17 cellular contexts compared by ENCODE assay signal in the genomic region with DNA sequence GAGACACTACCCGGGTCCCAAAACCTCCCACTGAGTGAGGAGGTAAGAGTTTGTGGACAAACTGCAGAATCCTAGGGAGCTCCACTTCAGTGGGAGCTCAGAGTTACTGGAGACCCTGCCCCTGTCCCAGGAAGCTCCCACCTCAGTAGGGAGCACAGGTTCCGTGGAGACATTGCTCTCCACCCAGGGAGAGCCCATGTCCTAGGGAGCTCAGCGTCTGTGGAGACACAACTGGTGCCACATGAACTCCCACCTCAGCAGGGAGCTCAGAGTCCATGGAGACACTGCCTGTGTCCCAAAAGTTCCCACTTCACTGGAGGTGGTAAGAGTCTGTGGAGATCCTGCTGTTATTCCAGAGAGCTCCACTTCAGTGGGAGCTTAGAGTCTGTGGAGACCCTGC. TPM values are rescaled to one million over a fixed set of nuclear protein-coding genes. Genes with fewer than 3 reads are reported as not detected.
DNase-seq lines count a peak whose midpoint lies in the region; ATAC-seq and TF ChIP-seq lines count a peak whose summit lies in the region.
"Had no signal": no experiment of that assay in that cellular context is flagged by ENCODE, and none has a peak within 500 bp of the region (broad histone marks: within the 10 kb centered on the region; RNA-seq: fewer than 3 reads in every experiment).

No MANE protein-coding gene starts in this region.

- H3K4me1 ChIP-seq in CD8-positive, alpha-beta memory T cell (ENCODE audit: insufficient read depth, low read length), result peaks cover 46% of the 10 kb centered on the region

- ATAC-seq in T-cell (replicated peaks in 1 of 4) (no peak), HG02970 (IDR thresholded peaks at IDR 0.05; ENCODE audit: low FRiP score, unreplicated experiment) (no peak)
- no peak for ATAC-seq in central memory CD8-positive, alpha-beta T cell (replicated peaks; ENCODE audit: extremely low read depth, poor library complexity, severe bottlenecking)
- ATAC-seq in stimulated activated memory B cell treated with anti-CD40 and anti-IgM and Interleukin-4, amounts not matched to agents 10 μg/mL and 1 μg/mL and 100 μg/mL, for 72 hours, result no peak
- ATAC-seq: activated CD4-positive, CD25-positive, alpha-beta regulatory T cell treated with anti-CD3 and anti-CD28 coated beads, Interleukin-2, amount 50 U/mL, for 24 hours; left lung had no signal

- H3K27ac Mint-ChIP-seq in CD8-positive, alpha-beta memory T cell, result peak overlapping the region in 5 of 8 donors; percentile 23 to 93 (median 38)
- H3K27ac Mint-ChIP-seq in T-cell, result peak overlapping the region; percentile 11 to 96
- H3K27ac Mint-ChIP-seq in central memory CD8-positive, alpha-beta T cell (ENCODE audit: low read depth), result peak overlapping the region; percentile 62
- H3K27ac Mint-ChIP-seq in stimulated activated memory B cell treated with anti-CD40 and anti-IgM and Interleukin-4, amounts not matched to agents 10 μg/mL and 1 μg/mL and 100 μg/mL, for 72 hours, result peak overlapping the region; percentile 79
- H3K27ac Mint-ChIP-seq: brain, nephron progenitor cell had no signal

- H3K27me3 ChIP-seq in CD8-positive, alpha-beta memory T cell (ENCODE audit: insufficient read depth, low read length, poor library complexity, severe bottlenecking), result no peaks in the 10 kb centered on the region
- peaks cover 2% of the 10 kb centered on the region for H3K27me3 ChIP-seq in brain microvascular endothelial cell (replicated peaks)
- H3K27me3 ChIP-seq: left lung, thyroid gland had no signal

- peaks cover 26 to 58% (median 27%) of the 10 kb centered on the region in 3 donors for H3K4me1 Mint-ChIP-seq in CD8-positive, alpha-beta memory T cell
- peaks cover 38 to 44% (median 41%) of the 10 kb centered on the region in 3 donors for H3K4me1 Mint-ChIP-seq in T-cell
- peaks cover 37% of the 10 kb centered on the region for H3K4me1 Mint-ChIP-seq in central memory CD8-positive, alpha-beta T cell
- peaks cover 53% of the 10 kb centered on the region for H3K4me1 Mint-ChIP-seq in stimulated activated memory B cell treated with anti-CD40 and anti-IgM and Interleukin-4, amounts not matched to agents 10 μg/mL and 1 μg/mL and 100 μg/mL, for 72 hours
- H3K4me1 Mint-ChIP-seq: nephron progenitor cell had no signal

- no peaks in the 10 kb centered on the region for H3K27me3 Mint-ChIP-seq in CD8-positive, alpha-beta memory T cell
- no peaks in the 10 kb centered on the region for H3K27me3 Mint-ChIP-seq in T-cell
- H3K27me3 Mint-ChIP-seq in central memory CD8-positive, alpha-beta T cell, result no peaks in the 10 kb centered on the region
- H3K27me3 Mint-ChIP-seq in stimulated activated memory B cell treated with anti-CD40 and anti-IgM and Interleukin-4, amounts not matched to agents 10 μg/mL and 1 μg/mL and 100 μg/mL, for 72 hours, result no peaks in the 10 kb centered on the region
- H3K27me3 Mint-ChIP-seq: activated naive CD4-positive, alpha-beta T cell treated with anti-CD3 and anti-CD28 coated beads, Interleukin-2, amount 10 ng/mL, durations not matched to agents 7 days and 5 days; brain had no signal

- H3K36me3 Mint-ChIP-seq in CD8-positive, alpha-beta memory T cell, result peaks cover 3 to 91% (median 4%) of the 10 kb centered on the region in 3 donors
- peaks cover 31% of the 10 kb centered on the region for H3K36me3 Mint-ChIP-seq in T-cell
- H3K36me3 Mint-ChIP-seq in central memory CD8-positive, alpha-beta T cell (ENCODE audit: insufficient read depth), result peaks cover 64% of the 10 kb centered on the region
- H3K36me3 Mint-ChIP-seq in stimulated activated memory B cell treated with anti-CD40 and anti-IgM and Interleukin-4, amounts not matched to agents 10 μg/mL and 1 μg/mL and 100 μg/mL, for 72 hours, result peaks cover 49% of the 10 kb centered on the region
- H3K36me3 Mint-ChIP-seq: brain had no signal

- DNase-seq in CD8-positive, alpha-beta memory T cell, result no peak
- no peak for DNase-seq in T-cell
- no peak for DNase-seq in central memory CD8-positive, alpha-beta T cell (ENCODE audit: low spot score in 2 of 2)
- no peak for DNase-seq in KG1 (lab: John Stamatoyannopoulos, UW)
- DNase-seq in brain microvascular endothelial cell, result no peak
- DNase-seq: activated naive CD4-positive, alpha-beta T cell treated with anti-CD3 and anti-CD28 coated beads, Interleukin-2, amount 10 ng/mL, durations not matched to agents 7 days and 5 days; HCEC 1CT; left lung; NCI-H524; nephron progenitor cell; thyroid gland had no signal

- no peak overlapping the region for H3K27ac ChIP-seq in CD8-positive, alpha-beta memory T cell (ENCODE audit: low read depth, low read length)
- H3K27ac ChIP-seq in brain microvascular endothelial cell, result no peak overlapping the region
- H3K27ac ChIP-seq: left lung, thyroid gland had no signal

- H3K36me3 ChIP-seq in CD8-positive, alpha-beta memory T cell (ENCODE audit: insufficient read depth, low read length), result peaks cover 50% of the 10 kb centered on the region
- H3K36me3 ChIP-seq in brain microvascular endothelial cell (replicated peaks), result no peaks in the 10 kb centered on the region
- H3K36me3 ChIP-seq: thyroid gland had no signal

- peak overlapping the region in 1 of 7 donors; percentile 48 for H3K4me3 Mint-ChIP-seq in CD8-positive, alpha-beta memory T cell
- H3K4me3 Mint-ChIP-seq in T-cell, result no peak overlapping the region
- H3K4me3 Mint-ChIP-seq in central memory CD8-positive, alpha-beta T cell, result no peak overlapping the region
- H3K4me3 Mint-ChIP-seq in stimulated activated memory B cell treated with anti-CD40 and anti-IgM and Interleukin-4, amounts not matched to agents 10 μg/mL and 1 μg/mL and 100 μg/mL, for 72 hours, result no peak overlapping the region
- H3K4me3 Mint-ChIP-seq: activated naive CD4-positive, alpha-beta T cell treated with anti-CD3 and anti-CD28 coated beads, Interleukin-2, amount 10 ng/mL, durations not matched to agents 7 days and 5 days; brain; nephron progenitor cell had no signal

- no peaks in the 10 kb centered on the region for H3K9me3 ChIP-seq in CD8-positive, alpha-beta memory T cell (ENCODE audit: low read length)
- H3K9me3 ChIP-seq: left lung, SK-N-SH, thyroid gland had no signal

- POLR2A ChIA-PET in CD8-positive, alpha-beta memory T cell (lab: Charles Lee), result interaction anchor here (0.5 to 2.2 kb wide), 6 partner anchors 12 to 139 kb away, joined by 3 to 12 read pairs (median 4); a partner anchor contains a TSS
- POLR2A ChIA-PET in T-cell (lab: Charles Lee), result interaction anchor here (0.5 to 2.8 kb wide), 4 partner anchors 11 to 117 kb away, joined by 3 to 12 read pairs (median 6); no protein-coding TSS in a partner anchor

- no peak for TF ChIP-seq CTCF in brain microvascular endothelial cell (IDR thresholded peaks at IDR 0.05; ENCODE audit: low read depth, low read length, missing control alignments)

- H3K4me3 ChIP-seq in CD8-positive, alpha-beta memory T cell (ENCODE audit: low read length), result no peak overlapping the region
- H3K4me3 ChIP-seq in brain microvascular endothelial cell (ENCODE audit: low read depth, low read length), result no peak overlapping the region
- H3K4me3 ChIP-seq: left lung, thyroid gland had no signal

- in situ Hi-C loops in brain microvascular endothelial cell (cut with HindIII; ENCODE audit: low pct_ligation_motif_present, low sequenced_read_pairs), result no loop called here

- no peaks in the 10 kb centered on the region for H3K9me3 Mint-ChIP-seq in CD8-positive, alpha-beta memory T cell
- no peaks in the 10 kb centered on the region for H3K9me3 Mint-ChIP-seq in T-cell
- no peaks in the 10 kb centered on the region for H3K9me3 Mint-ChIP-seq in central memory CD8-positive, alpha-beta T cell
- no peaks in the 10 kb centered on the region for H3K9me3 Mint-ChIP-seq in stimulated activated memory B cell treated with anti-CD40 and anti-IgM and Interleukin-4, amounts not matched to agents 10 μg/mL and 1 μg/mL and 100 μg/mL, for 72 hours
- H3K9me3 Mint-ChIP-seq: activated naive CD4-positive, alpha-beta T cell treated with anti-CD3 and anti-CD28 coated beads, Interleukin-2, amount 10 ng/mL, durations not matched to agents 7 days and 5 days; brain; nephron progenitor cell had no signal

- CTCF ChIA-PET in CD8-positive, alpha-beta memory T cell (lab: Charles Lee), result interaction anchor here (1.1 to 8.3 kb wide), 15 partner anchors 8 to 163 kb away, joined by 3 to 117 read pairs (median 14); a partner anchor contains a TSS
- CTCF ChIA-PET in T-cell (lab: Charles Lee), result interaction anchor here (0.5 to 3.8 kb wide), 17 partner anchors 9 to 164 kb away, joined by 3 to 72 read pairs (median 7); a partner anchor contains a TSS

RNA-seq across cellular contexts. Expression of a gene that starts 6.3 kb away (rescaled TPM):
- 100 to 1,000 TPM; 363 to 374 TPM for total RNA-seq in CD8-positive, alpha-beta memory T cell
- polyA plus RNA-seq in CD8-positive, alpha-beta memory T cell, result 182 TPM
- total RNA-seq in T-cell, result 100 to 1,000 TPM; 183 to 272 (median 192) TPM
- total RNA-seq: RPMI7951 had no signal

RNA-seq across cellular contexts. Expression of a gene that starts 27.4 kb away (rescaled TPM):
- 10 to 100 TPM; 70.6 to 74.8 TPM for total RNA-seq in CD8-positive, alpha-beta memory T cell
- 81.1 TPM for polyA plus RNA-seq in CD8-positive, alpha-beta memory T cell
- 100 to 1,000 TPM in 4 of 5 donors, 10 to 100 TPM in 1; 88.6 to 190 (median 167) TPM for total RNA-seq in T-cell
